ENCODE assay signal across 1 cellular context in genomic region chr14:21308479-21309237, GRCh38.
TF ChIP-seq lines count a peak whose summit lies in the region.

No MANE protein-coding gene starts in this region.

TF ChIP-seq in HepG2, 621 proteins besides CTCF, POLR2A, EP300 and RAD21 (continued from another document):
- TF ChIP-seq ZBTB40 (IDR thresholded peaks at IDR 0.05), result 0 out of 2 replicates have a peak, but pooled peaks have one; percentile 7
- TF ChIP-seq ZBTB40 (CRISPR knock-in tag; IDR thresholded peaks at IDR 0.05), result no peak
- TF ChIP-seq DNMT3B (CRISPR knock-in tag; conservative IDR thresholded peaks at IDR 0.05), result peak; percentile 46; the same call in 1 of the 2 replicates
- TF ChIP-seq TBX2 (CRISPR knock-in tag; IDR thresholded peaks at IDR 0.05; ENCODE audit: borderline replicate concordance), result peak; percentile 44; the same call in 1 of the 2 replicates
- TF ChIP-seq HOXA5 (CRISPR knock-in tag; IDR thresholded peaks at IDR 0.05), result peak; percentile 19; the same call in 1 of the 2 replicates
- peak; percentile 76 for TF ChIP-seq ASH2L (IDR thresholded peaks at IDR 0.05; ENCODE audit: insufficient read length, low read depth, low read length)
- 0 out of 2 replicates have a peak, but pooled peaks have one; percentile 77 for TF ChIP-seq ZFP36L2 (CRISPR knock-in tag; IDR thresholded peaks at IDR 0.05)
- TF ChIP-seq RBM39 (IDR thresholded peaks at IDR 0.05; ENCODE audit: low read depth, low read length, poor library complexity, severe bottlenecking), result no peak
- peak; percentile 36; the same call in 1 of the 2 replicates for TF ChIP-seq HNF4G (IDR thresholded peaks at IDR 0.05; ENCODE audit: borderline replicate concordance, low read depth, low read length)
- TF ChIP-seq HNF4G (CRISPR knock-in tag; IDR thresholded peaks at IDR 0.05; ENCODE audit: borderline replicate concordance, low read depth), result no peak
- peak; percentile 50; the same call in 1 of the 2 replicates for TF ChIP-seq USF2 (IDR thresholded peaks at IDR 0.05; ENCODE audit: low read depth, low read length)
- TF ChIP-seq USF2 (CRISPR knock-in tag; IDR thresholded peaks at IDR 0.05; ENCODE audit: borderline replicate concordance), result peak; percentile 72
- TF ChIP-seq ZBTB21 (CRISPR knock-in tag; IDR thresholded peaks at IDR 0.05), result no peak
- TF ChIP-seq ZNF460 (CRISPR knock-in tag; IDR thresholded peaks at IDR 0.05; ENCODE audit: borderline replicate concordance), result no peak; the same call in 1 of the 2 replicates
- TF ChIP-seq ZNF501 (CRISPR knock-in tag; IDR thresholded peaks at IDR 0.05), result peak; percentile 72
- TF ChIP-seq SRF (IDR thresholded peaks at IDR 0.05; ENCODE audit: low read depth, low read length), result peak; percentile 95
- peak; percentile 97 for TF ChIP-seq YY1 (IDR thresholded peaks at IDR 0.05; ENCODE audit: insufficient read depth, insufficient replicate concordance, low read depth, low read length)
- TF ChIP-seq ZNF614 (CRISPR knock-in tag; IDR thresholded peaks at IDR 0.05; ENCODE audit: borderline replicate concordance), result peak; percentile 15; the same call in 1 of the 2 replicates
- TF ChIP-seq RFXAP (CRISPR knock-in tag; IDR thresholded peaks at IDR 0.05; ENCODE audit: borderline replicate concordance), result peak; percentile 82
- peak; percentile 39; the same call in 1 of the 2 replicates for TF ChIP-seq ZHX2 (IDR thresholded peaks at IDR 0.05; ENCODE audit: low read depth)
- no peak for TF ChIP-seq ZHX2 (CRISPR knock-in tag; IDR thresholded peaks at IDR 0.05; ENCODE audit: borderline replicate concordance)
- TF ChIP-seq FOXK2 (IDR thresholded peaks at IDR 0.05), result peak; percentile 76; the same call in 1 of the 2 replicates
- no peak for TF ChIP-seq FIP1L1 (IDR thresholded peaks at IDR 0.05; ENCODE audit: borderline replicate concordance, insufficient read depth, low read depth, low read length)
- TF ChIP-seq PHF8 (CRISPR knock-in tag; IDR thresholded peaks at IDR 0.05), result peak; percentile 64; the same call in 1 of the 2 replicates
- no peak for TF ChIP-seq ZNF546 (CRISPR knock-in tag; conservative IDR thresholded peaks at IDR 0.05)
- TF ChIP-seq NR2F2 (IDR thresholded peaks at IDR 0.05; ENCODE audit: borderline replicate concordance, low read depth), result 0 out of 2 replicates have a peak, but pooled peaks have one; percentile 22
- TF ChIP-seq RCOR2 (CRISPR knock-in tag; IDR thresholded peaks at IDR 0.05), result peak; percentile 58; the same call in 1 of the 2 replicates
